In the genomic region with DNA sequence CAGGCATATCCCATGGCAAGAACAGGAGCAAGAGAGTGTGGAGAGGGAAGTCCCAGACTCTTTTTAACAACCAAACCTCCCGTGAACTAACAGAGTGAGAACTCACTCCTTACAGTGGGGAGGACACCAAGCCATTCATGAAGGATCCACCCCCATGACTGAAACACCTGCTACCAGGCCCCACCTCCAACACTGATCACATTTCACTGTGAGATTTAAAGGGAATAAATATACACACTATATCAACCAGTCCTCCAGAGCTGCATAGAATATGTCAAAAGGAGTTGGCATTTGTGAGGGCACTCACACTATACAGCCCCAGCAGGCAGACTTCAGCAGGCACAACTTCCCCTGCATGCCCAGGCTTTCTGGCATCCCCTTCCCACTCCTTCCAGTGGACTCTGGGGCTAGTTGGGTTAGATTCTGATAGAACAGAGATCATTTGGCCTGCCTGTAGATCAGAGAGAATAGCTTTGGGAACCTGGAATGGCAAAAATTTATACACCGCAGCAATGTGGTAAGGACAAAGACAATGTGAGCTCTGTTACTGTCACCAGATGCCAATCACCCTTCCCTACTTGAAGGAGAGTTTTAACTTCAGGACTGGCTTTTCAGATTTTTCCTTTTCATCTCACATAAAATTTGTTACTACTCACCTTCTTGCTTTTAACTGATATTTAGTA, we compare ENCODE assay signal across 21 cellular contexts. TPM values are rescaled to one million over a fixed set of nuclear protein-coding genes. Genes with fewer than 3 reads are reported as not detected.
DNase-seq lines count a peak whose midpoint lies in the region; ATAC-seq and TF ChIP-seq lines count a peak whose summit lies in the region.
"Had no signal": no experiment of that assay in that cellular context is flagged by ENCODE, and none has a peak within 500 bp of the region (broad histone marks: within the 10 kb centered on the region; RNA-seq: fewer than 3 reads in every experiment).

No MANE protein-coding gene starts in this region.

- H3K27me3 ChIP-seq in esophagus muscularis mucosa, result no peaks in the 10 kb centered on the region
- H3K27me3 ChIP-seq: BLaER1 treated with 17β-estradiol and CSF1 and Interleukin-3, amounts not matched to agents 10 nM and 100 nM; MG63 had no signal

- no peak overlapping the region for H3K4me3 ChIP-seq in esophagus muscularis mucosa
- H3K4me3 ChIP-seq: BLaER1 treated with 17β-estradiol and CSF1 and Interleukin-3, amounts not matched to agents 10 nM and 100 nM; MG63 had no signal

- no peaks in the 10 kb centered on the region for H3K4me1 ChIP-seq in esophagus muscularis mucosa

- ATAC-seq in GM19023 (IDR thresholded peaks at IDR 0.05; ENCODE audit: unreplicated experiment), result no peak
- ATAC-seq: CD8-positive, alpha-beta T cell; Right ventricle myocardium inferior; T-cell had no signal

- 97% methylated on average over 2 of the region's 2 CpGs for WGBS in esophagus muscularis mucosa

- TF ChIP-seq EP300 in esophagus muscularis mucosa (IDR thresholded peaks at IDR 0.05), result no peak

- in situ Hi-C loops in SK-MEL-5 (cut with HindIII; ENCODE audit: low pct_unique_long_range_greater_than_20kb, low sequenced_read_pairs), result no loop called here

- H3K27ac ChIP-seq in 22Rv1 (peak overlapping the region; percentile 34), esophagus muscularis mucosa (replicated peaks in 1 of 4) (no peak overlapping the region)
- H3K27ac ChIP-seq: BLaER1 treated with 17β-estradiol and CSF1 and Interleukin-3, amounts not matched to agents 10 nM and 100 nM had no signal

- intact Hi-C loops in esophagus muscularis mucosa (cut with DNase I), result no loop called here

- TF ChIP-seq POLR2A in esophagus muscularis mucosa (IDR thresholded peaks at IDR 0.05; ENCODE audit: low read depth), result no peak

- DNase-seq in DMS53 treated with DMSO at 0.1 percent for 48 hours (lab: John Stamatoyannopoulos, UW; ENCODE audit: unreplicated experiment) (peak; percentile 6), SK-MEL-5 (ENCODE audit: low read depth, low spot score) (peak; percentile 70), myocyte (ENCODE audit: low read depth) (peak; percentile 79), esophagus muscularis mucosa (ENCODE audit: extremely low spot score) (no peak), SK-N-DZ (ENCODE audit: low spot score) (no peak)
- DNase-seq: CD8-positive, alpha-beta T cell; DMS79 treated with DMSO at 0.1 percent for 48 hours; H9; MG63; NCI-H1048; NCI-H146; NCI-H2081 treated with DMSO at 0.1 percent for 48 hours; NCI-H226; NCI-H524 treated with DMSO at 0.1 percent for 48 hours; SK-N-SH; T-cell had no signal

- H3K36me3 ChIP-seq in esophagus muscularis mucosa, result no peaks in the 10 kb centered on the region
- H3K36me3 ChIP-seq: BLaER1 treated with 17β-estradiol and CSF1 and Interleukin-3, amounts not matched to agents 10 nM and 100 nM; MG63 had no signal

- no peak for TF ChIP-seq CTCF in 22Rv1 (IDR thresholded peaks at IDR 0.05)
- no peak for TF ChIP-seq CTCF in esophagus muscularis mucosa (IDR thresholded peaks at IDR 0.05)

- H3K9me3 ChIP-seq in esophagus muscularis mucosa, result no peaks in the 10 kb centered on the region
- H3K9me3 ChIP-seq: MG63, SK-N-SH had no signal

RNA-seq across cellular contexts. Expression of gene TENT5A, which starts 25.2 kb away (rescaled TPM):
- total RNA-seq in SK-MEL-5 (2014; rRNA removed; shearing (Covaris generic)), result 38.8 and 39.1 TPM in 2 replicates
- 18.0 and 22.3 TPM in 2 replicates for polyA plus RNA-seq in SK-MEL-5 (2015; cell fraction: cytosol; rRNA removed)
- polyA plus RNA-seq in SK-MEL-5 (2015; cell fraction: nucleus; rRNA removed), result 38.9 and 44.8 TPM in 2 replicates
- 8.9 and 9.7 TPM in 2 replicates for total RNA-seq in myocyte
- 2.5 TPM for polyA plus RNA-seq in myocyte (2012)
- total RNA-seq in esophagus muscularis mucosa, result 10 to 100 TPM in 1 of 4 donors, 1 to 10 TPM in 3; 8.5 to 10.4 (median 9.6) TPM
- polyA plus RNA-seq in SK-N-DZ (2014; cell fraction: cytosol; rRNA removed), result 1.1 and 2.2 TPM in 2 replicates
- polyA plus RNA-seq in SK-N-DZ (2014; cell fraction: nucleus; rRNA removed), result 2.0 and 2.9 TPM in 2 replicates
- total RNA-seq: OCI-LY7 had no signal

Comparison
In these comparisons a context has a peak if more than half of its experiments do, and no peak if none do; other contexts are left out.
1. DNase-seq: peak in DMS53 treated with DMSO at 0.1 percent for 48 hours (single experiment), SK-MEL-5 (single experiment) and myocyte (single experiment); none in esophagus muscularis mucosa (single experiment) and SK-N-DZ (single experiment).